In genomic region chr2:172770887-172771286, GRCh38 we compare ENCODE assay signal across 28 cellular contexts.
"Had no signal": no experiment of that assay in that cellular context is flagged by ENCODE, and none has a peak within 500 bp of the region (broad histone marks: within the 10 kb centered on the region; RNA-seq: fewer than 3 reads in every experiment).

No MANE protein-coding gene starts in this region.

- ATAC-seq: natural killer cell; psoas muscle; right cardiac atrium; sciatic nerve; stimulated activated memory B cell treated with anti-CD40 and anti-IgM and Interleukin-4, amounts not matched to agents 10 μg/mL and 1 μg/mL and 100 μg/mL, for 72 hours; stimulated activated naive CD8-positive, alpha-beta T cell treated with anti-CD3 and anti-CD28 coated beads, Interleukin-15, amount 100 ng/mL, for 72 hours; stimulated activated naive CD8-positive, alpha-beta T cell treated with anti-CD3 and anti-CD28 coated beads, Interleukin-15, Interleukin-2, amounts not matched to agents 100 U/mL and 50 U/mL, for 24 hours; upper lobe of right lung had no signal

- H3K27ac ChIP-seq: neural progenitor cell, ovary, parathyroid adenoma, psoas muscle, skin epidermis, spleen, suprapubic skin, testis, tibial artery, transverse colon, upper lobe of right lung, uterus had no signal

- H3K79me2 ChIP-seq: parathyroid adenoma had no signal

- H3K4me1 ChIP-seq: neural progenitor cell, parathyroid adenoma, psoas muscle, spleen, suprapubic skin, testis, tibial artery, transverse colon, upper lobe of right lung, uterus had no signal

- H3K36me3 ChIP-seq: neural progenitor cell, ovary, spleen, suprapubic skin, tibial artery, transverse colon, upper lobe of right lung, uterus had no signal

- DNase-seq: natural killer cell; occipital lobe; ovary; posterior cingulate gyrus; psoas muscle; right cardiac atrium; spleen; stimulated activated CD4-positive, alpha-beta T cell treated with anti-CD3 and anti-CD28 coated beads, Interleukin-12 subunit alpha, Interleukin-12 subunit beta, amount 100 ng/mL, for 4 hours; stimulated activated CD4-positive, alpha-beta T cell treated with anti-CD3 and anti-CD28 coated beads, Interleukin-1b, Interleukin-23, amount 100 ng/mL, for 48 hours; stimulated activated CD4-positive, alpha-beta T cell treated with anti-CD3 and anti-CD28 coated beads, Interleukin-4, amount 100 ng/mL, for 1 hour; stimulated activated CD4-positive, alpha-beta T cell treated with anti-CD3 and anti-CD28 coated beads, Interleukin-4, amount 100 ng/mL, for 4 hours; stimulated activated CD8-positive, alpha-beta memory T cell treated with anti-CD3 and anti-CD28 coated beads, Interleukin-4, amount 100 ng/mL, for 48 hours; stimulated activated naive CD4-positive, alpha-beta T cell; stimulated activated naive CD8-positive, alpha-beta T cell treated with anti-CD3 and anti-CD28 coated beads, Interleukin-15, amount 100 ng/mL, for 72 hours; stimulated activated naive CD8-positive, alpha-beta T cell treated with anti-CD3 and anti-CD28 coated beads, Interleukin-15, Interleukin-2, amounts not matched to agents 100 U/mL and 50 U/mL, for 24 hours; substantia nigra; testis; tibial artery; transverse colon; upper lobe of right lung; uterus had no signal

- H3K4me3 ChIP-seq: neural progenitor cell, ovary, psoas muscle, skin epidermis, smooth muscle cell, spleen, suprapubic skin, testis, tibial artery, transverse colon, upper lobe of right lung, uterus had no signal

- H3K9ac ChIP-seq: neural progenitor cell, parathyroid adenoma had no signal

- H3K4me2 ChIP-seq: neural progenitor cell, smooth muscle cell had no signal

- H2AFZ ChIP-seq: neural progenitor cell, parathyroid adenoma had no signal

- H3K27me3 ChIP-seq: neural progenitor cell, ovary, suprapubic skin, testis, tibial artery, transverse colon, upper lobe of right lung, uterus had no signal

- H3K9me3 ChIP-seq: ovary, psoas muscle, spleen, suprapubic skin, testis, tibial artery, transverse colon, upper lobe of right lung, uterus had no signal
